In genomic region chr1:111739984-111740765, GRCh38 we compare ENCODE assay signal across 8 cellular contexts. TPM values are rescaled to one million over a fixed set of nuclear protein-coding genes. Genes with fewer than 3 reads are reported as not detected.
DNase-seq lines count a peak whose midpoint lies in the region; ATAC-seq, FAIRE-seq and TF ChIP-seq lines count a peak whose summit lies in the region.

No MANE protein-coding gene starts in this region.

- H3K4me3 ChIP-seq in body of pancreas (peak overlapping the region in 1 of 2 donors; percentile 12), iPS-15b (ENCODE audit: low read depth, low read length) (peak overlapping the region; percentile 82)

- DNase-seq in GM04504 (ENCODE audit: low read depth) (peak; percentile 42), NCI-H774 (lab: John Stamatoyannopoulos, UW) (peak; percentile 33), body of pancreas (peak; percentile 36 to 55 (median 48)), pulmonary artery endothelial cell (ENCODE audit: low read depth, low spot score) (peak; percentile 40), urothelium cell line (ENCODE audit: low spot score) (no peak)

- H3K9me3 ChIP-seq in body of pancreas (no peaks in the 10 kb centered on the region), iPS-15b (ENCODE audit: control insufficient read depth, insufficient read depth, low read length) (no peaks in the 10 kb centered on the region)

- 1 to 2% methylated on average over 19 to 55 of the region's 55 CpGs for WGBS in body of pancreas, 2 donors

- FAIRE-seq in urothelium cell line (lab: Jason Lieb, UNC) = no peak

- TF ChIP-seq POLR2A in body of pancreas (IDR thresholded peaks at IDR 0.05) = no peak

- peak overlapping the region; percentile 76 for H3K9ac ChIP-seq in iPS-15b (ENCODE audit: low read depth, low read length)

- H3K4me1 ChIP-seq in body of pancreas (peaks cover 31% of the 10 kb centered on the region), iPS-15b (ENCODE audit: control insufficient read depth, insufficient read depth, low read length) (peaks cover 29% of the 10 kb centered on the region)

- H3K27ac ChIP-seq in 22Rv1 = peak overlapping the region; percentile 70
- peak overlapping the region in 3 of 4 donors; percentile 70 to 86 (median 78) for H3K27ac ChIP-seq in body of pancreas

- intact Hi-C loops in body of pancreas (cut with DNase I) = no loop called here

- TF ChIP-seq CTCF in 22Rv1 (IDR thresholded peaks at IDR 0.05) = no peak
- no peak for TF ChIP-seq CTCF in body of pancreas (IDR thresholded peaks at IDR 0.05)

- no peaks in the 10 kb centered on the region for H3K36me3 ChIP-seq in body of pancreas (replicated peaks in 1 of 2; ENCODE audit: insufficient read depth in 1 of 2, low read depth in 2 of 2)
- peaks cover 2% of the 10 kb centered on the region for H3K36me3 ChIP-seq in iPS-15b (ENCODE audit: control insufficient read depth, insufficient read depth, low read length)

- no peaks in the 10 kb centered on the region for H3K27me3 ChIP-seq in body of pancreas
- peaks cover 12% of the 10 kb centered on the region for H3K27me3 ChIP-seq in iPS-15b (ENCODE audit: control insufficient read depth, insufficient read depth, low read length)

- ATAC-seq in body of pancreas (peak; percentile 15), HG02763 (IDR thresholded peaks at IDR 0.05; ENCODE audit: unreplicated experiment) (no peak)

RNA-seq across cellular contexts. Expression of gene INKA2, which starts 1.0 kb away (rescaled TPM):
- total RNA-seq in body of pancreas (1 to 10 TPM in 1 of 2 donors, not detected in 1; 1.0 TPM), pulmonary artery endothelial cell (4.6 and 6.0 TPM in 2 replicates)

RNA-seq across cellular contexts. Expression of gene DDX20, which starts 15.5 kb away (rescaled TPM):
- 10 to 100 TPM in 1 of 2 donors, 1 to 10 TPM in 1; 5.7 to 34.3 TPM for total RNA-seq in body of pancreas
- 21.2 and 26.0 TPM in 2 replicates for total RNA-seq in pulmonary artery endothelial cell
